ENCODE assay signal across 18 cellular contexts in genomic region chr17:72336026-72336803, GRCh38.
DNase-seq lines count a peak whose midpoint lies in the region; ATAC-seq, FAIRE-seq and TF ChIP-seq lines count a peak whose summit lies in the region.
"Had no signal": no experiment of that assay in that cellular context is flagged by ENCODE, and none has a peak within 500 bp of the region (broad histone marks: within the 10 kb centered on the region; RNA-seq: fewer than 3 reads in every experiment).

No MANE protein-coding gene starts in this region.

- no peak overlapping the region for H3K4me3 Mint-ChIP-seq in endothelial cell (ENCODE audit: unreplicated experiment)
- H3K4me3 Mint-ChIP-seq: activated CD4-positive, alpha-beta T cell treated with anti-CD3 and anti-CD28 coated beads for 36 hours; central memory CD8-positive, alpha-beta T cell; naive B cell had no signal

- H3K4me3 ChIP-seq in HepG2 (replicated peaks in 1 of 3; ENCODE audit: insufficient read depth in 1 of 3, low read depth in 2 of 3, low read length in 3 of 3) = no peak overlapping the region
- no peak overlapping the region for H3K4me3 ChIP-seq in right lobe of liver
- no peak overlapping the region for H3K4me3 ChIP-seq in astrocyte of the spinal cord (ENCODE audit: low read depth, low read length)
- H3K4me3 ChIP-seq in mesenchymal stem cell (ENCODE audit: insufficient read depth in 1 of 2, low read depth in 1 of 2, low read length in 2 of 2) = no peak overlapping the region
- H3K4me3 ChIP-seq: MG63, psoas muscle had no signal

- H3K4me2 ChIP-seq in HepG2 (ENCODE audit: low read depth, low read length) (no peak overlapping the region), mesenchymal stem cell (ENCODE audit: low read length, poor library complexity, severe bottlenecking) (no peak overlapping the region)

- peak overlapping the region; percentile 71 for H2AK5ac ChIP-seq in mesenchymal stem cell (ENCODE audit: low read length, severe bottlenecking)

- WGBS in HepG2 (ENCODE audit: low lambda C conversion rate) = 97% methylated on average over 11 of the region's 11 CpGs
- 41% methylated on average over 10 of the region's 11 CpGs for WGBS in right lobe of liver (ENCODE audit: insufficient coverage, low coverage, low lambda C conversion rate, missing lambda C conversion rate)
- WGBS in mesenchymal stem cell = 46% methylated on average over 7 of the region's 11 CpGs

- no peak for FAIRE-seq in HepG2 (lab: Jason Lieb, UNC)

- no peaks in the 10 kb centered on the region for H3K9me3 Mint-ChIP-seq in endothelial cell (ENCODE audit: unreplicated experiment)

- H3K18ac ChIP-seq in mesenchymal stem cell (ENCODE audit: low read depth in 1 of 2, low read length in 2 of 2) = peak overlapping the region; percentile 8 to 70

- POLR2A ChIA-PET in HepG2 (lab: Yijun Ruan, JAX) = no interaction called here

- DNase-seq in HepG2 (ENCODE audit: low spot score) (no peak), right lobe of liver (no peak), astrocyte of the spinal cord (ENCODE audit: low read depth, low spot score) (peak; percentile 60), mesenchymal stem cell (peak; percentile 46), endothelial cell (ENCODE audit: low spot score) (no peak)
- DNase-seq in activated CD4-positive, alpha-beta T cell treated with anti-CD3 and anti-CD28 coated beads, Interleukin-2, amount 50 U/mL, for 1 hour = no peak
- DNase-seq: ACHN; activated CD4-positive, alpha-beta T cell treated with anti-CD3 and anti-CD28 coated beads for 36 hours; activated naive CD4-positive, alpha-beta T cell treated with anti-CD3 and anti-CD28 coated beads, Interleukin-2, amount 50 U/mL, for 16 hours; kidney glomerular epithelial cell; MG63; naive B cell; NCI-H2171; psoas muscle; stimulated activated CD4-positive, alpha-beta T cell treated with anti-CD3 and anti-CD28 coated beads, Interleukin-1b, Interleukin-23, amount 100 ng/mL, for 48 hours had no signal

- H3K27ac ChIP-seq in HepG2 (ENCODE audit: extremely low read length, insufficient read depth, low read length) (no peak overlapping the region), right lobe of liver (no peak overlapping the region), mesenchymal stem cell (ENCODE audit: low read length, poor library complexity, severe bottlenecking) (no peak overlapping the region)
- H3K27ac ChIP-seq: psoas muscle had no signal

- no peaks in the 10 kb centered on the region for H3K36me3 Mint-ChIP-seq in endothelial cell (ENCODE audit: low read depth, unreplicated experiment)
- H3K36me3 Mint-ChIP-seq: naive B cell had no signal

- no peak for TF ChIP-seq RAD21 in HepG2 (CRISPR knock-in tag; IDR thresholded peaks at IDR 0.05)

- peak overlapping the region; percentile 64 for H2BK120ac ChIP-seq in mesenchymal stem cell (ENCODE audit: low read depth, low read length)

- H2BK5ac ChIP-seq in mesenchymal stem cell (ENCODE audit: low read depth, low read length, poor library complexity, severe bottlenecking) = no peak overlapping the region

- BruUV-seq in HepG2 (replicated peaks; lab: Mats Ljungman, UMichigan) = no TSS peak

- H3K27ac Mint-ChIP-seq in endothelial cell (ENCODE audit: unreplicated experiment) = no peak overlapping the region
- H3K27ac Mint-ChIP-seq: activated CD4-positive, alpha-beta T cell treated with anti-CD3 and anti-CD28 coated beads for 36 hours; naive B cell had no signal

- H3K79me1 ChIP-seq in mesenchymal stem cell (replicated peaks; ENCODE audit: low read length, poor library complexity, severe bottlenecking) = no peaks in the 10 kb centered on the region

- H2BK12ac ChIP-seq in mesenchymal stem cell (ENCODE audit: low read length in 2 of 2) = peak overlapping the region; percentile 83 to 91

- TF ChIP-seq POLR2A in HepG2 (IDR thresholded peaks at IDR 0.05; ENCODE audit: insufficient read depth in 1 of 2, low read depth in 2 of 2, low read length in 2 of 2) (no peak), right lobe of liver (IDR thresholded peaks at IDR 0.05) (no peak)

- in situ Hi-C loops in HepG2 (cut with HindIII; ENCODE audit: extremely low pct_ligation_motif_present, low pct_unique_long_range_greater_than_20kb) = loop anchor here (5.0 kb wide), 1 partner anchor 66 kb away; no protein-coding TSS in a partner anchor
- in situ Hi-C loops in astrocyte of the spinal cord (cut with HindIII; ENCODE audit: low sequenced_read_pairs) = no loop called here

- no peak overlapping the region for H3K14ac ChIP-seq in mesenchymal stem cell (ENCODE audit: low read length in 2 of 2)

- TF ChIP-seq CTCF in HepG2 (CRISPR knock-in tag; IDR thresholded peaks at IDR 0.05) (no peak), right lobe of liver (IDR thresholded peaks at IDR 0.05) (no peak), astrocyte of the spinal cord (IDR thresholded peaks at IDR 0.05; ENCODE audit: low read depth, low read length) (no peak), endothelial cell (IDR thresholded peaks at IDR 0.05; ENCODE audit: unreplicated experiment) (no peak)

- H3K79me2 ChIP-seq in HepG2 (ENCODE audit: insufficient read depth, low read length) = no peaks in the 10 kb centered on the region

- H3K23ac ChIP-seq in mesenchymal stem cell (ENCODE audit: low read length in 2 of 2) = no peak overlapping the region

- H3K27me3 ChIP-seq in HepG2 (ENCODE audit: control insufficient read depth in 1 of 2, insufficient read depth in 2 of 2, low read length in 2 of 2) = no peaks in the 10 kb centered on the region
- H3K27me3 ChIP-seq in right lobe of liver = no peaks in the 10 kb centered on the region
- H3K27me3 ChIP-seq in mesenchymal stem cell (ENCODE audit: control insufficient read depth in 1 of 2, insufficient read depth in 1 of 2, low read length in 2 of 2) = no peaks in the 10 kb centered on the region
- H3K27me3 ChIP-seq: MG63 had no signal

- no peak overlapping the region for H3K9ac ChIP-seq in HepG2 (ENCODE audit: insufficient read depth, low read depth, low read length)
- no peak overlapping the region for H3K9ac ChIP-seq in mesenchymal stem cell (ENCODE audit: low read length)

- CTCF ChIA-PET in HepG2 (lab: Yijun Ruan, JAX; ENCODE audit: low intra/inter-chr PET ratio, low total read pairs) = no interaction called here

- no peaks in the 10 kb centered on the region for H4K20me1 ChIP-seq in HepG2 (ENCODE audit: insufficient read depth, low read length)

- H3K4ac ChIP-seq in mesenchymal stem cell (ENCODE audit: low read depth in 1 of 2, low read length in 2 of 2) = peak overlapping the region in 1 of 2 experiments; percentile 73

- peaks cover 16% of the 10 kb centered on the region for H3K27me3 Mint-ChIP-seq in endothelial cell (ENCODE audit: unreplicated experiment)
- H3K27me3 Mint-ChIP-seq: central memory CD8-positive, alpha-beta T cell had no signal

- intact Hi-C loops in HepG2 (cut with micrococcal nuclease; ENCODE audit: unreplicated experiment) = loop anchor here (10.0 kb wide), 1 partner anchor 181 kb away; no protein-coding TSS in a partner anchor
- intact Hi-C loops in right lobe of liver (cut with DNase I) = no loop called here

- H2AFZ ChIP-seq in HepG2 (ENCODE audit: low read length) (no peak overlapping the region), mesenchymal stem cell (ENCODE audit: low read depth, low read length) (no peak overlapping the region)

- no peak overlapping the region for H2BK15ac ChIP-seq in mesenchymal stem cell (ENCODE audit: low read depth, poor library complexity, severe bottlenecking)

- peaks cover 19% of the 10 kb centered on the region for H3K4me1 Mint-ChIP-seq in endothelial cell (ENCODE audit: unreplicated experiment)
- H3K4me1 Mint-ChIP-seq: activated CD4-positive, alpha-beta T cell treated with anti-CD3 and anti-CD28 coated beads for 36 hours; central memory CD8-positive, alpha-beta T cell; naive B cell had no signal

- ATAC-seq in HepG2 (no peak), right lobe of liver (no peak), HG03439 (IDR thresholded peaks at IDR 0.05; ENCODE audit: unreplicated experiment) (no peak), HG02840 (IDR thresholded peaks at IDR 0.05; ENCODE audit: low FRiP score, unreplicated experiment) (no peak)
- ATAC-seq: activated CD4-positive, alpha-beta T cell treated with anti-CD3 and anti-CD28 coated beads for 36 hours; psoas muscle had no signal

- H3K9me3 ChIP-seq in HepG2 (ENCODE audit: low read length) (no peaks in the 10 kb centered on the region), right lobe of liver (no peaks in the 10 kb centered on the region), mesenchymal stem cell (ENCODE audit: control insufficient read depth, low read length) (no peaks in the 10 kb centered on the region)
- H3K9me3 ChIP-seq: MG63, psoas muscle had no signal

- peak overlapping the region; percentile 23 for H4K91ac ChIP-seq in mesenchymal stem cell (ENCODE audit: low read length)

- H4K8ac ChIP-seq in mesenchymal stem cell (ENCODE audit: low read length) = peak overlapping the region; percentile 39

- peaks cover 44% of the 10 kb centered on the region for H3K4me1 ChIP-seq in HepG2 (ENCODE audit: insufficient read depth, low read length)
- H3K4me1 ChIP-seq in right lobe of liver = no peaks in the 10 kb centered on the region
- peaks cover 13% of the 10 kb centered on the region for H3K4me1 ChIP-seq in mesenchymal stem cell (ENCODE audit: control insufficient read depth, insufficient read depth, low read depth, low read length)
- H3K4me1 ChIP-seq: psoas muscle had no signal

- TF ChIP-seq EP300 in HepG2 (IDR thresholded peaks at IDR 0.05; ENCODE audit: low read depth in 2 of 2, low read length in 2 of 2) (no peak), HepG2 (CRISPR knock-in tag; IDR thresholded peaks at IDR 0.05; ENCODE audit: borderline replicate concordance) (no peak)

- H3K36me3 ChIP-seq in HepG2 (replicated peaks in 1 of 2; ENCODE audit: control insufficient read depth in 1 of 2, insufficient read depth in 2 of 2, low read length in 2 of 2) (no peaks in the 10 kb centered on the region), right lobe of liver (no peaks in the 10 kb centered on the region), mesenchymal stem cell (ENCODE audit: control insufficient read depth in 1 of 2, insufficient read depth in 2 of 2, low read depth in 1 of 2, low read length in 2 of 2) (no peaks in the 10 kb centered on the region)
- H3K36me3 ChIP-seq: MG63 had no signal

TF ChIP-seq in HepG2, 621 proteins besides CTCF, POLR2A, EP300 and RAD21 (continues in another document):
- no peak for TF ChIP-seq ZNF605 (CRISPR knock-in tag; IDR thresholded peaks at IDR 0.05)
- no peak for TF ChIP-seq ZFP37 (CRISPR knock-in tag; IDR thresholded peaks at IDR 0.05; ENCODE audit: borderline replicate concordance)
- no peak for TF ChIP-seq TIGD3 (CRISPR knock-in tag; IDR thresholded peaks at IDR 0.05; ENCODE audit: borderline replicate concordance)
- TF ChIP-seq SRSF1 (optimal IDR thresholded peaks at IDR 0.05; ENCODE audit: low read depth, low read length) = no peak

Comparison
In these comparisons a context has a peak if more than half of its experiments do, and no peak if none do; other contexts are left out.
1. DNase-seq: peak in astrocyte of the spinal cord (single experiment) and mesenchymal stem cell (single experiment); none in HepG2 (single experiment), right lobe of liver (0 of 3), endothelial cell (single experiment) and activated CD4-positive, alpha-beta T cell treated with anti-CD3 and anti-CD28 coated beads, Interleukin-2, amount 50 U/mL, for 1 hour (single experiment).